23 cellular contexts compared by ENCODE assay signal in the genomic region with DNA sequence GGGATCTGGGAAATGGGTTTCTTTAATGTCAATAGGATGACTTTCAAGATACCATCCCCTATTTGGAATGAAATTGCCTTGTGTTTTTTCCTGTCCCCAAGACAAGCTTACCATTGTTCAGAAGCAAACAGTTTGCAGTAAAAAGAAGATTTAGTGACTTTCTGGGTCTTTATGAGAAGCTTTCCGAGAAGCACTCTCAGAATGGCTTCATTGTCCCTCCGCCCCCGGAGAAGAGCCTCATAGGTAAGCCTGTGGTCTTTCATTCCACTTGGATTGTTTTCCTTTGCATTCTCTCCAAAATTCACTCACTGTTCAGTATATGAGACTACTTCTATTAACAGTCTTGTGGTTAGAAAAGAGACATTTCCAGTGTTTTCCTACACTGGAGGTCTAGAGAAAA.
"Had no signal": no experiment of that assay in that cellular context is flagged by ENCODE, and none has a peak within 500 bp of the region (broad histone marks: within the 10 kb centered on the region; RNA-seq: fewer than 3 reads in every experiment).

No MANE protein-coding gene starts in this region.

- DNase-seq: activated CD4-positive, alpha-beta memory T cell treated with anti-CD3 and anti-CD28 coated beads for 36 hours; activated CD4-positive, alpha-beta T cell treated with anti-CD3 and anti-CD28 coated beads, Interleukin-2, amount 10 ng/mL, durations not matched to agents 7 days and 5 days; activated CD4-positive, CD25-positive, alpha-beta regulatory T cell; activated CD8-positive, alpha-beta memory T cell treated with anti-CD3 and anti-CD28 coated beads for 24 hours; activated effector memory CD4-positive, alpha-beta T cell treated with Interleukin-2 at 50 U/mL for 16 hours; activated naive CD4-positive, alpha-beta T cell; body of pancreas; Kasumi-1; KBM-7; NCI-H1048; NCI-H146; NCI-H187 treated with DMSO at 0.1 percent for 48 hours; NCI-H2081 treated with DMSO at 0.1 percent for 48 hours; NCI-H2171; NCI-H2227 treated with DMSO at 0.1 percent for 48 hours; NCI-H526 treated with DMSO at 0.1 percent for 48 hours; NCI-H82; RPMI8226; SK-N-SH; T-helper 1 cell had no signal

- H3K27me3 ChIP-seq: ascending aorta, body of pancreas had no signal

- H3K4me1 ChIP-seq: ascending aorta, body of pancreas had no signal

- H3K4me3 ChIP-seq: ascending aorta, body of pancreas had no signal

- H3K27ac ChIP-seq: ascending aorta, body of pancreas, VCaP had no signal

- ATAC-seq: body of pancreas, Right ventricle myocardium inferior had no signal

- H3K9me3 ChIP-seq: ascending aorta, body of pancreas, SK-N-SH had no signal
